Comparison of ENCODE assay signal across 8 cellular contexts in genomic region chr2:218671077-218671653, GRCh38. TPM values are rescaled to one million over a fixed set of nuclear protein-coding genes. Genes with fewer than 3 reads are reported as not detected.
DNase-seq lines count a peak whose midpoint lies in the region; TF ChIP-seq lines count a peak whose summit lies in the region.

No MANE protein-coding gene starts in this region.

- H3K9me3 ChIP-seq in breast epithelium = no peaks in the 10 kb centered on the region
- no peaks in the 10 kb centered on the region for H3K9me3 ChIP-seq in mucosa of rectum (ENCODE audit: control insufficient read depth in 2 of 2, low read length in 2 of 2)

- H3K4me1 ChIP-seq in breast epithelium (peaks cover 2 to 5% of the 10 kb centered on the region in 2 donors), mucosa of rectum (ENCODE audit: control insufficient read depth in 2 of 2, insufficient read depth in 2 of 2, low read length in 2 of 2) (peaks cover 13% of the 10 kb centered on the region in 2 donors)

- intact Hi-C loops in breast epithelium (cut with DNase I; ENCODE audit: low total_unique reads) = no loop called here

- peak overlapping the region; percentile 77 to 80 for H3K9ac ChIP-seq in mucosa of rectum (ENCODE audit: low read depth in 1 of 2, low read length in 2 of 2)

- H3K36me3 ChIP-seq in breast epithelium (peaks cover 9% of the 10 kb centered on the region), mucosa of rectum (ENCODE audit: control insufficient read depth in 2 of 2, insufficient read depth in 2 of 2, low read length in 2 of 2) (peaks cover 14 to 22% of the 10 kb centered on the region in 2 donors)

- H3K27me3 ChIP-seq in breast epithelium (no peaks in the 10 kb centered on the region), mucosa of rectum (ENCODE audit: control insufficient read depth in 2 of 2, insufficient read depth in 2 of 2, low read length in 2 of 2) (no peaks in the 10 kb centered on the region)

- peak overlapping the region; percentile 85 to 87 for H3K27ac ChIP-seq in breast epithelium
- H3K27ac ChIP-seq in mucosa of rectum (ENCODE audit: low read depth in 2 of 2, low read length in 2 of 2) = peak overlapping the region; percentile 52 to 66

- H3K4me3 ChIP-seq in Jurkat, Clone E6-1 (ENCODE audit: low read length) = peak overlapping the region; percentile 84
- H3K4me3 ChIP-seq in breast epithelium (peak overlapping the region; percentile 58 to 82 (median 80)), mucosa of rectum (ENCODE audit: low read length in 2 of 2) (peak overlapping the region; percentile 77 to 94)

- TF ChIP-seq POLR2A in breast epithelium (IDR thresholded peaks at IDR 0.05) = no peak

- DNase-seq in ELR (ENCODE audit: low read depth) (peak; percentile 67), breast epithelium (ENCODE audit: low spot score in 2 of 2) (no peak), HK-2 (ENCODE audit: unreplicated experiment) (no peak), DMS79 treated with DMSO at 0.1 percent for 48 hours (lab: John Stamatoyannopoulos, UW) (no peak), germinal center (ENCODE audit: low spot score) (no peak), T1000 (lab: John Stamatoyannopoulos, UW) (no peak)
- DNase-seq in Jurkat, Clone E6-1 (ENCODE audit: low read depth, low spot score) = no peak

- TF ChIP-seq CTCF in breast epithelium (IDR thresholded peaks at IDR 0.05) = no peak

RNA-seq across cellular contexts. Expression of gene RNF25, which starts 0.6 kb away (rescaled TPM):
- 77.7 TPM for polyA plus RNA-seq in Jurkat, Clone E6-1 (2012; ENCODE audit: insufficient read depth, insufficient read length)
- total RNA-seq in breast epithelium = 10 to 100 TPM; 22.7 to 25.9 (median 23.0) TPM

RNA-seq across cellular contexts. Expression of gene STK36, which starts 0.7 kb away (rescaled TPM):
- polyA plus RNA-seq in Jurkat, Clone E6-1 (2012; ENCODE audit: insufficient read depth, insufficient read length) = 12.8 TPM
- 10 to 100 TPM; 22.2 to 78.0 (median 35.7) TPM for total RNA-seq in breast epithelium

RNA-seq across cellular contexts. Expression of gene BCS1L, which starts 11.7 kb away (rescaled TPM):
- 128 TPM for polyA plus RNA-seq in Jurkat, Clone E6-1 (2012; ENCODE audit: insufficient read depth, insufficient read length)
- 10 to 100 TPM; 26.4 to 35.4 (median 32.4) TPM for total RNA-seq in breast epithelium

RNA-seq across cellular contexts. Expression of gene ZNF142, which starts 11.7 kb away (rescaled TPM):
- 30.5 TPM for polyA plus RNA-seq in Jurkat, Clone E6-1 (2012; ENCODE audit: insufficient read depth, insufficient read length)
- total RNA-seq in breast epithelium = 10 to 100 TPM; 12.0 to 16.0 (median 15.4) TPM

RNA-seq across cellular contexts. Expression of gene TTLL4, which starts 39.5 kb away (rescaled TPM):
- 27.2 TPM for polyA plus RNA-seq in Jurkat, Clone E6-1 (2012; ENCODE audit: insufficient read depth, insufficient read length)
- 10 to 100 TPM in 2 of 3 donors, 1 to 10 TPM in 1; 8.3 to 34.7 (median 29.0) TPM for total RNA-seq in breast epithelium
